Comparison of ENCODE assay signal across 19 cellular contexts in genomic region chr3:133970916-133971315, GRCh38. TPM values are rescaled to one million over a fixed set of nuclear protein-coding genes. Genes with fewer than 3 reads are reported as not detected.
A peak's percentile ranks its signal among the peaks of the same experiment; 100 is the strongest.
DNase-seq lines count a peak whose midpoint lies in the region; ATAC-seq, FAIRE-seq and TF ChIP-seq lines count a peak whose summit lies in the region.
"Had no signal": no experiment of that assay in that cellular context is flagged by ENCODE, and none has a peak within 500 bp of the region (broad histone marks: within the 10 kb centered on the region; RNA-seq: fewer than 3 reads in every experiment).

No MANE protein-coding gene starts in this region.

- no peaks in the 10 kb centered on the region for H3K79me2 ChIP-seq in osteoblast (ENCODE audit: insufficient read depth, low read length)

- FAIRE-seq in kidney (lab: Jason Lieb, UNC), result no peak

- no peaks in the 10 kb centered on the region for H3K9me3 ChIP-seq in kidney (ENCODE audit: control insufficient read depth in 1 of 2, low read length in 2 of 2)
- H3K9me3 ChIP-seq in osteoblast (ENCODE audit: low read depth, low read length), result no peaks in the 10 kb centered on the region
- no peaks in the 10 kb centered on the region for H3K9me3 ChIP-seq in upper lobe of left lung
- peaks cover 0 to 19% (median 0%) of the 10 kb centered on the region in 4 donors for H3K9me3 ChIP-seq in tibial nerve

- peaks cover 6 to 9% of the 10 kb centered on the region in 2 donors for H3K4me1 ChIP-seq in kidney (ENCODE audit: control insufficient read depth in 1 of 2, insufficient read depth in 1 of 2, low read depth in 1 of 2, low read length in 2 of 2)
- no peaks in the 10 kb centered on the region for H3K4me1 ChIP-seq in osteoblast (ENCODE audit: insufficient read depth, low read length)
- H3K4me1 ChIP-seq in upper lobe of left lung, result peaks cover 6 to 15% (median 11%) of the 10 kb centered on the region in 4 donors
- H3K4me1 ChIP-seq in tibial nerve, result no peaks in the 10 kb centered on the region

- peak; percentile 3 for DNase-seq in SK-MEL-5 (ENCODE audit: low read depth, low spot score)
- peak; percentile 87 for DNase-seq in kidney
- DNase-seq in osteoblast (ENCODE audit: insufficient read length, low spot score, missing footprints), result no peak
- DNase-seq in upper lobe of left lung, result peak in 1 of 2 donors; percentile 49
- no peak for DNase-seq in ACHN
- DNase-seq in tibial nerve (ENCODE audit: low spot score in 2 of 2), result no peak
- DNase-seq: DND-41, H7, HFFc6, Kasumi-1, NCI-H1092 treated with DMSO at 0.1 percent for 48 hours, NCI-H2081, NCI-H2171 treated with DMSO at 0.1 percent for 48 hours, NCI-H446 treated with DMSO at 0.1 percent for 48 hours had no signal

- H3K36me3 ChIP-seq in kidney (ENCODE audit: control insufficient read depth in 1 of 2, insufficient read depth in 2 of 2, low read length in 2 of 2) (no peaks in the 10 kb centered on the region), osteoblast (ENCODE audit: insufficient read depth, low read length) (no peaks in the 10 kb centered on the region), upper lobe of left lung (peaks cover 0 to 54% (median 0%) of the 10 kb centered on the region in 4 donors), tibial nerve (peaks cover 0 to 8% (median 0%) of the 10 kb centered on the region in 3 donors)

- WGBS in upper lobe of left lung, 2 donors, result 74 to 100% methylated on average over 4 to 6 of the region's 6 CpGs
- 60 to 100% methylated on average over 1 to 3 of the region's 6 CpGs for WGBS in tibial nerve, 2 donors

- peak overlapping the region; percentile 14 for H2AFZ ChIP-seq in osteoblast (ENCODE audit: low read length)

- no peak for ATAC-seq in upper lobe of left lung (ENCODE audit: low FRiP score in 2 of 2)
- ATAC-seq in HG03469 (IDR thresholded peaks at IDR 0.05; ENCODE audit: unreplicated experiment), result no peak
- ATAC-seq: Panc1 had no signal

- intact Hi-C loops in kidney (cut with DNase I), result no loop called here

- H3K27ac ChIP-seq in kidney (ENCODE audit: low read depth in 2 of 2, low read length in 2 of 2), result peak overlapping the region in 1 of 2 donors; percentile 27
- H3K27ac ChIP-seq in osteoblast (ENCODE audit: low read depth, low read length), result no peak overlapping the region
- peak overlapping the region in 3 of 4 donors; percentile 36 to 66 (median 45) for H3K27ac ChIP-seq in upper lobe of left lung
- H3K27ac ChIP-seq in tibial nerve, result no peak overlapping the region
- H3K27ac ChIP-seq: SK-N-MC had no signal

- TF ChIP-seq POLR2A in upper lobe of left lung (IDR thresholded peaks at IDR 0.05), result no peak
- no peak for TF ChIP-seq POLR2A in tibial nerve (IDR thresholded peaks at IDR 0.05)

- H4K20me1 ChIP-seq in osteoblast (ENCODE audit: insufficient read depth, low read length), result no peaks in the 10 kb centered on the region

- in situ Hi-C loops in SK-MEL-5 (cut with HindIII; ENCODE audit: low pct_unique_long_range_greater_than_20kb, low sequenced_read_pairs) (no loop called here), ACHN (cut with HindIII; ENCODE audit: low pct_ligation_motif_present, low pct_unique_long_range_greater_than_20kb, low sequenced_read_pairs) (no loop called here)

- no peak overlapping the region for H3K9ac ChIP-seq in kidney (ENCODE audit: low read length in 2 of 2)

- H3K27me3 ChIP-seq in osteoblast (ENCODE audit: insufficient read depth, low read length) (peaks cover 23% of the 10 kb centered on the region), upper lobe of left lung (no peaks in the 10 kb centered on the region), tibial nerve (no peaks in the 10 kb centered on the region)

- no peak for TF ChIP-seq CTCF in kidney (IDR thresholded peaks at IDR 0.05; ENCODE audit: borderline replicate concordance, extremely low read depth, insufficient read depth)
- no peak for TF ChIP-seq CTCF in osteoblast (IDR thresholded peaks at IDR 0.05; ENCODE audit: extremely low read depth, low read depth, low read length)
- no peak for TF ChIP-seq CTCF in upper lobe of left lung (IDR thresholded peaks at IDR 0.05)
- no peak for TF ChIP-seq CTCF in tibial nerve (IDR thresholded peaks at IDR 0.05)

- H3K4me2 ChIP-seq in osteoblast (ENCODE audit: insufficient read depth, low read length), result no peak overlapping the region

- no peak for TF ChIP-seq EP300 in upper lobe of left lung (IDR thresholded peaks at IDR 0.05)
- TF ChIP-seq EP300 in tibial nerve (IDR thresholded peaks at IDR 0.05), result no peak

- H3K4me3 ChIP-seq in kidney (ENCODE audit: low read length in 2 of 2), result no peak overlapping the region
- no peak overlapping the region for H3K4me3 ChIP-seq in osteoblast (ENCODE audit: insufficient read depth, low read length)
- no peak overlapping the region for H3K4me3 ChIP-seq in upper lobe of left lung
- no peak overlapping the region for H3K4me3 ChIP-seq in tibial nerve
- H3K4me3 ChIP-seq: SK-N-MC had no signal

RNA-seq across cellular contexts. Expression of gene SLCO2A1, which starts 58.8 kb away (rescaled TPM):
- not detected in 2 replicates for total RNA-seq in SK-MEL-5 (2014; rRNA removed; shearing (Covaris generic))
- not detected in 2 replicates for polyA plus RNA-seq in SK-MEL-5 (2015; cell fraction: cytosol; rRNA removed)
- polyA plus RNA-seq in SK-MEL-5 (2015; cell fraction: nucleus; rRNA removed), result not detected in 2 replicates
- total RNA-seq in kidney, result 169 TPM
- 27.2 TPM for polyA plus RNA-seq in kidney (ENCODE audit: insufficient read depth, low read depth, low replicate concordance)
- under 0.01 and 0.36 TPM in 2 replicates for total RNA-seq in osteoblast
- total RNA-seq in upper lobe of left lung, result 100 to 1,000 TPM in 5 of 6 donors, 10 to 100 TPM in 1; 56.2 to 308 (median 133) TPM
- total RNA-seq in tibial nerve, result 10 to 100 TPM in 3 of 4 donors, 1 to 10 TPM in 1; 8.8 to 22.9 (median 12.2) TPM
- total RNA-seq: G401 had no signal
- polyA plus RNA-seq: IgD-negative memory B cell had no signal

Comparison
In these comparisons a context has a peak if more than half of its experiments do, and no peak if none do; other contexts are left out.
1. DNase-seq: peak in SK-MEL-5 (single experiment) and kidney (single experiment); none in osteoblast (single experiment), ACHN (single experiment) and tibial nerve (0 of 2).
2. H3K27ac ChIP-seq: peak in upper lobe of left lung (3 of 4); none in osteoblast (single experiment) and tibial nerve (0 of 4).